Comparison of ENCODE assay signal across 20 cellular contexts in the genomic region with DNA sequence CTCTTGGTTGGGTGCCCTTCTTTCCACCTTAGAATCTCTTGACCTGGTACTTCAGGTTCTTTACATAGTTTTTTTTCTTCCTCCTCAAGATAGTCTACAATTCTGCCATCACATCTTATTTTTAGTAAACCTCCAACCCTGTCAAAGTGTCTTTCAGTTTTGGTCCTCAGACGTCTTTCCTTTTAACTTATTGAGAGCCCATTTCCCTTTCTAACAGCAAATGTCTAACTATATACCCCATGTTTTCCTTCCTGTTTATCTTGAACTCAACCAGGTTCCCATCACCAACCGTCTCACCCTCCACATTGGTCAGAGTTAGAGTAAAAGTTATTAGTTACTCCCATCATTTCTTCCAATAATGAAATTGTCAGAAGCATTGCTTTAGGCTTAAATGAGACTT. TPM values are rescaled to one million over a fixed set of nuclear protein-coding genes. Genes with fewer than 3 reads are reported as not detected.
DNase-seq lines count a peak whose midpoint lies in the region; ATAC-seq and TF ChIP-seq lines count a peak whose summit lies in the region.
"Had no signal": no experiment of that assay in that cellular context is flagged by ENCODE, and none has a peak within 500 bp of the region (broad histone marks: within the 10 kb centered on the region; RNA-seq: fewer than 3 reads in every experiment).

No MANE protein-coding gene starts in this region.

- H3K27ac ChIP-seq in PC-9 = no peak overlapping the region
- H3K27ac ChIP-seq: 22Rv1 had no signal

- no peak overlapping the region for H3K4me2 ChIP-seq in PC-9

- peaks cover 42% of the 10 kb centered on the region for H3K27me3 Mint-ChIP-seq in activated naive CD8-positive, alpha-beta T cell treated with anti-CD3 and anti-CD28 coated beads, Interleukin-2, amount 10 ng/mL, durations not matched to agents 7 days and 5 days
- H3K27me3 Mint-ChIP-seq in activated naive CD8-positive, alpha-beta T cell treated with anti-CD3 and anti-CD28 coated beads for 36 hours = peaks cover 30% of the 10 kb centered on the region

- no peaks in the 10 kb centered on the region for H3K36me3 ChIP-seq in PC-9 (ENCODE audit: low read depth)

- 0 out of 2 replicates have a peak overlapping the region, but pooled peaks have one; percentile 30 for H2AFZ ChIP-seq in PC-9

- POLR2A ChIA-PET in activated naive CD8-positive, alpha-beta T cell treated with anti-CD3 and anti-CD28 coated beads, Interleukin-2, amount 10 ng/mL, durations not matched to agents 7 days and 5 days (lab: Charles Lee) = no interaction called here
- POLR2A ChIA-PET in PC-9 (lab: Charles Lee; ENCODE audit: unreplicated experiment) = no interaction called here

- BruUV-seq in PC-9 (replicated peaks; lab: Mats Ljungman, UMichigan) = no TSS peak

- H3K9me3 Mint-ChIP-seq in activated naive CD8-positive, alpha-beta T cell treated with anti-CD3 and anti-CD28 coated beads, Interleukin-2, amount 10 ng/mL, durations not matched to agents 7 days and 5 days = no peaks in the 10 kb centered on the region
- H3K9me3 Mint-ChIP-seq in activated naive CD8-positive, alpha-beta T cell treated with anti-CD3 and anti-CD28 coated beads for 36 hours = no peaks in the 10 kb centered on the region
- H3K9me3 Mint-ChIP-seq: CD14-positive monocyte had no signal

- no peaks in the 10 kb centered on the region; the same call in 1 of the 2 replicates for H4K20me1 ChIP-seq in PC-9 (ENCODE audit: insufficient read depth)

- TF ChIP-seq CTCF in PC-9 (conservative IDR thresholded peaks at IDR 0.05) = no peak

- intact Hi-C loops in PC-9 (cut with micrococcal nuclease; ENCODE audit: unreplicated experiment) = no loop called here

- peaks cover 2% of the 10 kb centered on the region for H3K36me3 Mint-ChIP-seq in activated naive CD8-positive, alpha-beta T cell treated with anti-CD3 and anti-CD28 coated beads, Interleukin-2, amount 10 ng/mL, durations not matched to agents 7 days and 5 days
- H3K36me3 Mint-ChIP-seq in activated naive CD8-positive, alpha-beta T cell treated with anti-CD3 and anti-CD28 coated beads for 36 hours = no peaks in the 10 kb centered on the region
- H3K36me3 Mint-ChIP-seq: CD14-positive monocyte had no signal

- no peaks in the 10 kb centered on the region for H3K27me3 ChIP-seq in PC-9 (ENCODE audit: insufficient read depth, low read depth)

- DNase-seq in activated naive CD8-positive, alpha-beta T cell treated with anti-CD3 and anti-CD28 coated beads, Interleukin-2, amount 10 ng/mL, durations not matched to agents 7 days and 5 days = no peak
- DNase-seq in activated naive CD8-positive, alpha-beta T cell treated with anti-CD3 and anti-CD28 coated beads for 36 hours = no peak
- no peak for DNase-seq in PC-9
- DNase-seq in COLO668 (lab: John Stamatoyannopoulos, UW; ENCODE audit: unreplicated experiment) = no peak
- DNase-seq in cerebellar cortex (ENCODE audit: low spot score) = no peak
- no peak for DNase-seq in ureter (ENCODE audit: low spot score)
- DNase-seq in activated T-cell treated with anti-CD3 and anti-CD28 coated beads for 4 hours = no peak
- DNase-seq: EL, GF-D8, GOT3, NCI-H1417, NCI-H1694 treated with DMSO at 0.1 percent for 48 hours, NCI-H446, NCI-H526 had no signal

- H3K4me3 ChIP-seq in PC-9 = no peak overlapping the region

- H3F3A ChIP-seq in PC-9 (ENCODE audit: insufficient read depth, low read depth) = peaks cover 5% of the 10 kb centered on the region

- CTCF ChIA-PET in PC-9 (lab: Charles Lee) = no interaction called here

- H3K27ac Mint-ChIP-seq in activated naive CD8-positive, alpha-beta T cell treated with anti-CD3 and anti-CD28 coated beads, Interleukin-2, amount 10 ng/mL, durations not matched to agents 7 days and 5 days = no peak overlapping the region
- H3K27ac Mint-ChIP-seq in activated naive CD8-positive, alpha-beta T cell treated with anti-CD3 and anti-CD28 coated beads for 36 hours = no peak overlapping the region
- H3K27ac Mint-ChIP-seq: CD14-positive monocyte, IgD-negative memory B cell had no signal

- H3K4me3 Mint-ChIP-seq in activated naive CD8-positive, alpha-beta T cell treated with anti-CD3 and anti-CD28 coated beads, Interleukin-2, amount 10 ng/mL, durations not matched to agents 7 days and 5 days = peak overlapping the region; percentile 20
- no peak overlapping the region for H3K4me3 Mint-ChIP-seq in activated naive CD8-positive, alpha-beta T cell treated with anti-CD3 and anti-CD28 coated beads for 36 hours

- H3K4me1 ChIP-seq in PC-9 (replicated peaks; ENCODE audit: insufficient read depth) = peaks cover 29% of the 10 kb centered on the region

- ATAC-seq in activated naive CD8-positive, alpha-beta T cell treated with anti-CD3 and anti-CD28 coated beads, Interleukin-2, amount 10 ng/mL, durations not matched to agents 7 days and 5 days (ENCODE audit: low read depth) = no peak
- ATAC-seq in HG03097 (IDR thresholded peaks at IDR 0.05; ENCODE audit: low FRiP score, unreplicated experiment) = peak; percentile 67
- ATAC-seq: HCT116, SK-N-SH treated with all-trans-retinoic acid at 6 μM for 48 hours had no signal

- H3K79me2 ChIP-seq in PC-9 (ENCODE audit: low read depth) = no peaks in the 10 kb centered on the region

- H3K9me2 ChIP-seq in PC-9 (ENCODE audit: insufficient read depth) = no peaks in the 10 kb centered on the region

- H3K9me3 ChIP-seq in PC-9 (ENCODE audit: insufficient read depth, low read depth) = peaks cover 6% of the 10 kb centered on the region; the same call in 1 of the 2 replicates

- H3K4me1 Mint-ChIP-seq in activated naive CD8-positive, alpha-beta T cell treated with anti-CD3 and anti-CD28 coated beads, Interleukin-2, amount 10 ng/mL, durations not matched to agents 7 days and 5 days = peaks cover 9% of the 10 kb centered on the region
- peaks cover 4% of the 10 kb centered on the region for H3K4me1 Mint-ChIP-seq in activated naive CD8-positive, alpha-beta T cell treated with anti-CD3 and anti-CD28 coated beads for 36 hours

RNA-seq across cellular contexts. Expression of a gene that starts 10.4 kb away (rescaled TPM):
- total RNA-seq in activated naive CD8-positive, alpha-beta T cell treated with anti-CD3 and anti-CD28 coated beads, Interleukin-2, amount 10 ng/mL, durations not matched to agents 7 days and 5 days = not detected
- not detected for total RNA-seq in activated naive CD8-positive, alpha-beta T cell treated with anti-CD3 and anti-CD28 coated beads for 36 hours
- 0.80 and 1.1 TPM in 2 replicates for total RNA-seq in PC-9 (2021)
- total RNA-seq in ureter = 5.5 TPM
